In genomic region chr12:80320121-80320678, GRCh38 we compare ENCODE assay signal across 22 cellular contexts.
DNase-seq lines count a peak whose midpoint lies in the region; ATAC-seq, FAIRE-seq and TF ChIP-seq lines count a peak whose summit lies in the region.
"Had no signal": no experiment of that assay in that cellular context is flagged by ENCODE, and none has a peak within 500 bp of the region (broad histone marks: within the 10 kb centered on the region; RNA-seq: fewer than 3 reads in every experiment).

No MANE protein-coding gene starts in this region.

- H3K36me3 ChIP-seq in trophoblast cell (ENCODE audit: control insufficient read depth in 1 of 2, insufficient read depth in 2 of 2, low read length in 2 of 2): no peaks in the 10 kb centered on the region
- H3K36me3 ChIP-seq in pancreas: no peaks in the 10 kb centered on the region

- H3K79me1 ChIP-seq in trophoblast cell (ENCODE audit: low read length): no peaks in the 10 kb centered on the region

- ATAC-seq in pancreas: no peak
- ATAC-seq: HepG2, K562, Panc1 had no signal

- H2BK120ac ChIP-seq in trophoblast cell (ENCODE audit: insufficient read depth, low read length, poor library complexity): no peak overlapping the region

- no peak overlapping the region for H4K12ac ChIP-seq in trophoblast cell (ENCODE audit: low read depth, low read length)

- H3K4me1 ChIP-seq in trophoblast cell (ENCODE audit: control insufficient read depth in 1 of 2, insufficient read depth in 2 of 2, low read length in 2 of 2) (peaks cover 5 to 12% of the 10 kb centered on the region in 2 experiments), pancreas (no peaks in the 10 kb centered on the region)

- no peak overlapping the region for H2BK12ac ChIP-seq in trophoblast cell (ENCODE audit: low read length)

- H4K91ac ChIP-seq in trophoblast cell (ENCODE audit: low read depth, low read length): no peak overlapping the region

- H3K4me2 ChIP-seq in trophoblast cell (ENCODE audit: low read length): no peak overlapping the region
- H3K4me2 ChIP-seq: SK-N-SH had no signal

- no peak overlapping the region for H3K9ac ChIP-seq in trophoblast cell (ENCODE audit: low read length)
- H3K9ac ChIP-seq: SK-N-SH had no signal

- no peaks in the 10 kb centered on the region for H3K79me2 ChIP-seq in trophoblast cell (ENCODE audit: control insufficient read depth, insufficient read depth, low read length, poor library complexity)

- H2BK5ac ChIP-seq in trophoblast cell (ENCODE audit: low read depth, low read length, poor library complexity): no peak overlapping the region

- no peak overlapping the region for H3K4me3 ChIP-seq in LNCaP clone FGC (ENCODE audit: low read depth, low read length)
- no peak overlapping the region for H3K4me3 ChIP-seq in trophoblast cell (ENCODE audit: low read depth, low read length)
- no peak overlapping the region for H3K4me3 ChIP-seq in pancreas
- H3K4me3 ChIP-seq: K562 had no signal

- H3K14ac ChIP-seq in trophoblast cell (ENCODE audit: low read length): no peak overlapping the region

- H3K18ac ChIP-seq in trophoblast cell (ENCODE audit: low read length): no peak overlapping the region

- H3K4ac ChIP-seq in trophoblast cell (ENCODE audit: low read depth, low read length): no peak overlapping the region

- H3K27me3 ChIP-seq in trophoblast cell (ENCODE audit: insufficient read depth, low read length) (no peaks in the 10 kb centered on the region), pancreas (no peaks in the 10 kb centered on the region)

- peak; percentile 97 for DNase-seq in LNCaP clone FGC (ENCODE audit: low read depth)
- DNase-seq in fibroblast of gingiva (ENCODE audit: low read depth): peak; percentile 41
- DNase-seq in iPS-NIHi11 (ENCODE audit: low spot score): peak; percentile 25
- DNase-seq in trophoblast cell: peak; percentile 15 to 57
- DNase-seq in NCI-H69 (lab: John Stamatoyannopoulos, UW): no peak
- no peak for DNase-seq in pancreas
- no peak for DNase-seq in AG20443 (ENCODE audit: low spot score)
- DNase-seq in Ammon's horn (ENCODE audit: low spot score): no peak
- DNase-seq: ACHN, DMS53, GDM1, NCI-H1092, NCI-H1436, NCI-H187 treated with DMSO at 0.1 percent for 48 hours, NCI-H2227 treated with DMSO at 0.1 percent for 48 hours, NCI-H510A, NCI-H748 treated with DMSO at 0.1 percent for 48 hours, SIG-M5, SK-N-SH had no signal

- no peak for TF ChIP-seq CTCF in LNCaP clone FGC (IDR thresholded peaks at IDR 0.05; ENCODE audit: control insufficient read depth, extremely low read depth, insufficient read depth)
- TF ChIP-seq CTCF in pancreas (IDR thresholded peaks at IDR 0.05): no peak

- WGBS in trophoblast cell (ENCODE audit: extremely low coverage, insufficient coverage, insufficient read length): no CpG with 5 or more reads among the region's 2 CpGs
- WGBS in pancreas, 2 donors: 70 to 74% methylated on average over 2 of the region's 2 CpGs

- H2AFZ ChIP-seq in trophoblast cell (ENCODE audit: insufficient read depth, low read length, poor library complexity): no peak overlapping the region

- no peak overlapping the region for H2AK5ac ChIP-seq in trophoblast cell (ENCODE audit: low read length)

- intact Hi-C loops in pancreas (cut with DNase I): no loop called here

- no peaks in the 10 kb centered on the region for H3K9me3 ChIP-seq in trophoblast cell (ENCODE audit: insufficient read depth, low read depth, low read length)
- H3K9me3 ChIP-seq in pancreas: no peaks in the 10 kb centered on the region
- H3K9me3 ChIP-seq: SK-N-SH had no signal

- no peak overlapping the region for H3K27ac ChIP-seq in trophoblast cell (ENCODE audit: low read depth, low read length)
- no peak overlapping the region for H3K27ac ChIP-seq in pancreas

- H4K8ac ChIP-seq in trophoblast cell (ENCODE audit: low read depth, low read length): no peak overlapping the region

- H3K23ac ChIP-seq in trophoblast cell (ENCODE audit: low read length): no peak overlapping the region

- FAIRE-seq in pancreas (lab: Jason Lieb, UNC): no peak
- FAIRE-seq: HepG2, K562 had no signal

Comparison
In these comparisons a context has a peak if more than half of its experiments do, and no peak if none do; other contexts are left out.
1. DNase-seq: peak in LNCaP clone FGC (single experiment), fibroblast of gingiva (single experiment), iPS-NIHi11 (single experiment) and trophoblast cell (2 of 2); none in NCI-H69 (single experiment), pancreas (0 of 6), AG20443 (single experiment) and Ammon's horn (single experiment).